ENCODE assay signal across 1 cellular context in genomic region chr12:11026118-11026517, GRCh38.
TF ChIP-seq lines count a peak whose summit lies in the region.

No MANE protein-coding gene starts in this region.

TF ChIP-seq in H1, 55 proteins besides CTCF, POLR2A, EP300 and RAD21:
- TF ChIP-seq SIRT6 (IDR thresholded peaks at IDR 0.05; ENCODE audit: low read length) (no peak), KDM4A (IDR thresholded peaks at IDR 0.05; ENCODE audit: low read depth, low read length, severe bottlenecking) (no peak), NRF1 (IDR thresholded peaks at IDR 0.05; ENCODE audit: low read depth, low read length) (no peak), MAFK (IDR thresholded peaks at IDR 0.05; ENCODE audit: low read depth, low read length) (no peak), ASH2L (IDR thresholded peaks at IDR 0.05; ENCODE audit: low read length) (no peak), HDAC6 (IDR thresholded peaks at IDR 0.05; ENCODE audit: low read depth, low read length) (no peak), TBP (IDR thresholded peaks at IDR 0.05; ENCODE audit: low read depth, low read length) (no peak), TEAD4 (IDR thresholded peaks at IDR 0.05; ENCODE audit: low read depth, low read length) (no peak), YY1 (IDR thresholded peaks at IDR 0.05; ENCODE audit: low read depth, low read length) (no peak), EZH2 (IDR thresholded peaks at IDR 0.05; ENCODE audit: low read depth, low read length, severe bottlenecking) (no peak), PHF8 (conservative IDR thresholded peaks at IDR 0.05; ENCODE audit: low read depth, low read length) (no peak), SP2 (IDR thresholded peaks at IDR 0.05; ENCODE audit: low read length) (no peak)
TF ChIP-seq in H1: peak in this region for 0.
